8 cellular contexts compared by ENCODE assay signal in genomic region chr17:7329360-7330098, GRCh38. TPM values are rescaled to one million over a fixed set of nuclear protein-coding genes. Genes with fewer than 3 reads are reported as not detected.
DNase-seq lines count a peak whose midpoint lies in the region; ATAC-seq, FAIRE-seq and TF ChIP-seq lines count a peak whose summit lies in the region.

No MANE protein-coding gene starts in this region.

- DNase-seq in DMS79 treated with DMSO at 0.1 percent for 48 hours (lab: John Stamatoyannopoulos, UW) (peak; percentile 97), Karpas-422 (peak; percentile 100), RCC 7860 (ENCODE audit: low spot score) (peak; percentile 93), esophagus squamous epithelium (lab: John Stamatoyannopoulos, UW) (peak; percentile 94), myocyte (ENCODE audit: low read depth) (peak; percentile 100)
- peak; percentile 94 for DNase-seq in activated T-helper 1 cell treated with anti-CD3 and anti-CD28 coated beads, Interleukin-12 subunit alpha, Interleukin-12 subunit beta, Interleukin-2, Interleukin-4 antibody, amounts not matched to agents 30 ng/mL and 10 ng/mL and 1 ng/mL, durations not matched to agents 14 hours and 24 hours and 36 hours (ENCODE audit: low spot score)
- peak; percentile 94 to 95 for DNase-seq in stimulated activated CD8-positive, alpha-beta memory T cell treated with anti-CD3 and anti-CD28 coated beads, Interleukin-7, amount 100 ng/mL, for 4 hours (ENCODE audit: low read depth in 2 of 2)

- TF ChIP-seq CTCF in esophagus squamous epithelium (IDR thresholded peaks at IDR 0.05): peak in 2 of 6 experiments; percentile 16 to 45

- H3K27ac Mint-ChIP-seq in activated T-helper 1 cell treated with anti-CD3 and anti-CD28 coated beads, Interleukin-12 subunit alpha, Interleukin-12 subunit beta, Interleukin-2, Interleukin-4 antibody, amounts not matched to agents 30 ng/mL and 10 ng/mL and 1 ng/mL, durations not matched to agents 14 hours and 24 hours and 36 hours: peak overlapping the region; percentile 94

- H3K9ac ChIP-seq in Karpas-422 (ENCODE audit: low read length): peak overlapping the region; percentile 94

- H4K20me1 ChIP-seq in Karpas-422 (ENCODE audit: insufficient read depth, low read depth, low read length): no peaks in the 10 kb centered on the region

- 0 to 2% methylated on average over 20 to 29 of the region's 51 CpGs for WGBS in esophagus squamous epithelium, 2 donors

- TF ChIP-seq POLR2A in esophagus squamous epithelium (IDR thresholded peaks at IDR 0.05): peak in 3 of 4 donors; percentile 47 to 85 (median 52)

- peak overlapping the region; percentile 99 for H3K4me2 ChIP-seq in Karpas-422 (ENCODE audit: low read depth, low read length, poor library complexity, severe bottlenecking)

- peak overlapping the region; percentile 78 for H2AFZ ChIP-seq in Karpas-422 (ENCODE audit: low read length)

- H3K4me3 ChIP-seq in Karpas-422 (ENCODE audit: low read length) (peak overlapping the region; percentile 99), esophagus squamous epithelium (peak overlapping the region; percentile 73 to 95 (median 84))

- H3K9me3 Mint-ChIP-seq in activated T-helper 1 cell treated with anti-CD3 and anti-CD28 coated beads, Interleukin-12 subunit alpha, Interleukin-12 subunit beta, Interleukin-2, Interleukin-4 antibody, amounts not matched to agents 30 ng/mL and 10 ng/mL and 1 ng/mL, durations not matched to agents 14 hours and 24 hours and 36 hours: no peaks in the 10 kb centered on the region

- H3K36me3 Mint-ChIP-seq in activated T-helper 1 cell treated with anti-CD3 and anti-CD28 coated beads, Interleukin-12 subunit alpha, Interleukin-12 subunit beta, Interleukin-2, Interleukin-4 antibody, amounts not matched to agents 30 ng/mL and 10 ng/mL and 1 ng/mL, durations not matched to agents 14 hours and 24 hours and 36 hours (ENCODE audit: low read depth): no peaks in the 10 kb centered on the region

- ATAC-seq in GM21786 (IDR thresholded peaks at IDR 0.05; ENCODE audit: unreplicated experiment): peak; percentile 49

- H3K27me3 ChIP-seq in Karpas-422 (ENCODE audit: low read length): no peaks in the 10 kb centered on the region
- peaks cover 0 to 11% (median 0%) of the 10 kb centered on the region in 4 donors for H3K27me3 ChIP-seq in esophagus squamous epithelium

- no peaks in the 10 kb centered on the region for H3K27me3 Mint-ChIP-seq in activated T-helper 1 cell treated with anti-CD3 and anti-CD28 coated beads, Interleukin-12 subunit alpha, Interleukin-12 subunit beta, Interleukin-2, Interleukin-4 antibody, amounts not matched to agents 30 ng/mL and 10 ng/mL and 1 ng/mL, durations not matched to agents 14 hours and 24 hours and 36 hours (ENCODE audit: insufficient read depth)

- peaks cover 24% of the 10 kb centered on the region for H3K79me2 ChIP-seq in Karpas-422 (ENCODE audit: low read length)

- peak overlapping the region; percentile 93 for H3K4me3 Mint-ChIP-seq in activated T-helper 1 cell treated with anti-CD3 and anti-CD28 coated beads, Interleukin-12 subunit alpha, Interleukin-12 subunit beta, Interleukin-2, Interleukin-4 antibody, amounts not matched to agents 30 ng/mL and 10 ng/mL and 1 ng/mL, durations not matched to agents 14 hours and 24 hours and 36 hours

- no peaks in the 10 kb centered on the region for H3K9me2 ChIP-seq in Karpas-422 (replicated peaks; ENCODE audit: insufficient read depth, low read length)

- peak; percentile 83 for FAIRE-seq in RCC 7860 (lab: Jason Lieb, UNC)

- intact Hi-C loops in activated T-helper 1 cell treated with anti-CD3 and anti-CD28 coated beads, Interleukin-12 subunit alpha, Interleukin-12 subunit beta, Interleukin-2, Interleukin-4 antibody, amounts not matched to agents 30 ng/mL and 10 ng/mL and 1 ng/mL, durations not matched to agents 14 hours and 24 hours and 36 hours (cut with micrococcal nuclease): loop anchor here (1.0 to 2.0 kb wide), 10 partner anchors 8 to 357 kb away; partner anchors contain the start of genes EIF5A, GPS2, PLSCR3 and POLR2A
- intact Hi-C loops in esophagus squamous epithelium (cut with DNase I): no loop called here

- H3K36me3 ChIP-seq in Karpas-422 (ENCODE audit: insufficient read depth, low read length) (no peaks in the 10 kb centered on the region; the same call in 1 of the 2 replicates), esophagus squamous epithelium (peaks cover 0 to 29% (median 0%) of the 10 kb centered on the region in 3 donors)

- H3K4me1 Mint-ChIP-seq in activated T-helper 1 cell treated with anti-CD3 and anti-CD28 coated beads, Interleukin-12 subunit alpha, Interleukin-12 subunit beta, Interleukin-2, Interleukin-4 antibody, amounts not matched to agents 30 ng/mL and 10 ng/mL and 1 ng/mL, durations not matched to agents 14 hours and 24 hours and 36 hours (ENCODE audit: low read depth): peaks cover 38% of the 10 kb centered on the region

- no peaks in the 10 kb centered on the region for H3K9me3 ChIP-seq in Karpas-422 (ENCODE audit: low read length)
- no peaks in the 10 kb centered on the region for H3K9me3 ChIP-seq in esophagus squamous epithelium

- H3K27ac ChIP-seq in Karpas-422 (ENCODE audit: low read length) (peak overlapping the region; percentile 75), esophagus squamous epithelium (peak overlapping the region; percentile 84 to 94 (median 90))

- H3K4me1 ChIP-seq in Karpas-422 (ENCODE audit: low read length) (peaks cover 23% of the 10 kb centered on the region), esophagus squamous epithelium (peaks cover 11 to 33% (median 17%) of the 10 kb centered on the region in 3 donors)

RNA-seq across cellular contexts. Expression of gene NEURL4, which starts 0.4 kb away (rescaled TPM):
- 11.1 and 21.2 TPM in 2 replicates for total RNA-seq in Karpas-422 (2014; rRNA removed; shearing (Covaris generic); ENCODE audit: low replicate concordance)
- total RNA-seq in activated T-helper 1 cell treated with anti-CD3 and anti-CD28 coated beads, Interleukin-12 subunit alpha, Interleukin-12 subunit beta, Interleukin-2, Interleukin-4 antibody, amounts not matched to agents 30 ng/mL and 10 ng/mL and 1 ng/mL, durations not matched to agents 14 hours and 24 hours and 36 hours: 57.1 and 60.9 TPM in 2 replicates
- total RNA-seq in esophagus squamous epithelium: 10 to 100 TPM in 3 of 4 donors, 1 to 10 TPM in 1; 9.7 to 18.7 (median 14.4) TPM
- 19.5 and 22.3 TPM in 2 replicates for total RNA-seq in myocyte
- 23.3 TPM for polyA plus RNA-seq in myocyte (2012)

RNA-seq across cellular contexts. Expression of gene ACAP1, which starts 6.8 kb away (rescaled TPM):
- 51.0 and 85.0 TPM in 2 replicates for total RNA-seq in Karpas-422 (2014; rRNA removed; shearing (Covaris generic); ENCODE audit: low replicate concordance)
- 260 and 266 TPM in 2 replicates for total RNA-seq in activated T-helper 1 cell treated with anti-CD3 and anti-CD28 coated beads, Interleukin-12 subunit alpha, Interleukin-12 subunit beta, Interleukin-2, Interleukin-4 antibody, amounts not matched to agents 30 ng/mL and 10 ng/mL and 1 ng/mL, durations not matched to agents 14 hours and 24 hours and 36 hours
- total RNA-seq in esophagus squamous epithelium (1 to 10 TPM; 3.2 to 5.5 (median 3.8) TPM), myocyte (not detected in 2 replicates)
- polyA plus RNA-seq in myocyte (2012): 26.0 TPM

RNA-seq across cellular contexts. Expression of gene GPS2, which starts 14.4 kb away (rescaled TPM):
- 36.9 and 63.1 TPM in 2 replicates for total RNA-seq in Karpas-422 (2014; rRNA removed; shearing (Covaris generic); ENCODE audit: low replicate concordance)
- total RNA-seq in activated T-helper 1 cell treated with anti-CD3 and anti-CD28 coated beads, Interleukin-12 subunit alpha, Interleukin-12 subunit beta, Interleukin-2, Interleukin-4 antibody, amounts not matched to agents 30 ng/mL and 10 ng/mL and 1 ng/mL, durations not matched to agents 14 hours and 24 hours and 36 hours: 52.3 and 59.0 TPM in 2 replicates
- total RNA-seq in esophagus squamous epithelium (10 to 100 TPM; 40.9 to 80.7 (median 70.5) TPM), myocyte (92.2 and 95.8 TPM in 2 replicates)
- 73.7 TPM for polyA plus RNA-seq in myocyte (2012)

RNA-seq across cellular contexts. Expression of gene EIF5A, which starts 22.1 kb away (rescaled TPM):
- total RNA-seq in Karpas-422 (2014; rRNA removed; shearing (Covaris generic); ENCODE audit: low replicate concordance): 231 and 326 TPM in 2 replicates
- total RNA-seq in activated T-helper 1 cell treated with anti-CD3 and anti-CD28 coated beads, Interleukin-12 subunit alpha, Interleukin-12 subunit beta, Interleukin-2, Interleukin-4 antibody, amounts not matched to agents 30 ng/mL and 10 ng/mL and 1 ng/mL, durations not matched to agents 14 hours and 24 hours and 36 hours: 1,241 and 1,262 TPM in 2 replicates
- total RNA-seq in esophagus squamous epithelium: 100 to 1,000 TPM; 324 to 543 (median 394) TPM
- 510 and 518 TPM in 2 replicates for total RNA-seq in myocyte
- 606 TPM for polyA plus RNA-seq in myocyte (2012)

RNA-seq across cellular contexts. Expression of gene KCTD11, which starts 22.4 kb away (rescaled TPM):
- 5.1 and 6.8 TPM in 2 replicates for total RNA-seq in Karpas-422 (2014; rRNA removed; shearing (Covaris generic); ENCODE audit: low replicate concordance)
- total RNA-seq in activated T-helper 1 cell treated with anti-CD3 and anti-CD28 coated beads, Interleukin-12 subunit alpha, Interleukin-12 subunit beta, Interleukin-2, Interleukin-4 antibody, amounts not matched to agents 30 ng/mL and 10 ng/mL and 1 ng/mL, durations not matched to agents 14 hours and 24 hours and 36 hours: 5.3 TPM in 2 replicates
- total RNA-seq in esophagus squamous epithelium (10 to 100 TPM; 12.6 to 26.6 (median 22.1) TPM), myocyte (10.0 and 10.1 TPM in 2 replicates)
- polyA plus RNA-seq in myocyte (2012): 50.9 TPM

Comparison
In these comparisons a context has a peak if more than half of its experiments do, and no peak if none do; other contexts are left out.
1. Peak in every context shown above with its lines: DNase-seq, ATAC-seq, H3K4me3 ChIP-seq and H3K27ac ChIP-seq.